Comparison of ENCODE assay signal across 1 cellular context in the genomic region with DNA sequence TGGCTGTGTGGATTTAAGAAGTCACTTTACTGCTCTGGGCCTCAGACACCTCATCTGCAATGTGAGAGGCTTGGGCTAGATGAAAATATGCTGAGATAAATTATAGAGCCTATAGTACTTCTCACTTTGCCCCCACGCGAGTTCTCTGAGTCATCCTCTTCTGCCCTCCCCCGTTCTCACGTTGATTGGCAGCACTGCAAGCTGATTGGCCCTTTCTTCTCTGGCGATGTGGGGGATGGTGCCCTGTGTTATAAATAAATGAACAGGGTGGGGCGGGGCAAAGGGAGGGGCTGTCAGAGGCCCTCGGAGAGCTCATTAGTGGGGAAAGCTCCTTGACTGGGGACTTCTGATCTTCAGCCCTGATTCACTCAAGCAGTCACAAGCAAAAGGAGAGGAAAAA.
TF ChIP-seq lines count a peak whose summit lies in the region.

No MANE protein-coding gene starts in this region.

TF ChIP-seq in HepG2, 621 proteins besides CTCF, POLR2A, EP300 and RAD21 (continued from another document):
- TF ChIP-seq GPN1 (CRISPR knock-in tag; IDR thresholded peaks at IDR 0.05; ENCODE audit: borderline replicate concordance) (no peak), TBP (CRISPR knock-in tag; IDR thresholded peaks at IDR 0.05) (no peak)
